In the genomic region with DNA sequence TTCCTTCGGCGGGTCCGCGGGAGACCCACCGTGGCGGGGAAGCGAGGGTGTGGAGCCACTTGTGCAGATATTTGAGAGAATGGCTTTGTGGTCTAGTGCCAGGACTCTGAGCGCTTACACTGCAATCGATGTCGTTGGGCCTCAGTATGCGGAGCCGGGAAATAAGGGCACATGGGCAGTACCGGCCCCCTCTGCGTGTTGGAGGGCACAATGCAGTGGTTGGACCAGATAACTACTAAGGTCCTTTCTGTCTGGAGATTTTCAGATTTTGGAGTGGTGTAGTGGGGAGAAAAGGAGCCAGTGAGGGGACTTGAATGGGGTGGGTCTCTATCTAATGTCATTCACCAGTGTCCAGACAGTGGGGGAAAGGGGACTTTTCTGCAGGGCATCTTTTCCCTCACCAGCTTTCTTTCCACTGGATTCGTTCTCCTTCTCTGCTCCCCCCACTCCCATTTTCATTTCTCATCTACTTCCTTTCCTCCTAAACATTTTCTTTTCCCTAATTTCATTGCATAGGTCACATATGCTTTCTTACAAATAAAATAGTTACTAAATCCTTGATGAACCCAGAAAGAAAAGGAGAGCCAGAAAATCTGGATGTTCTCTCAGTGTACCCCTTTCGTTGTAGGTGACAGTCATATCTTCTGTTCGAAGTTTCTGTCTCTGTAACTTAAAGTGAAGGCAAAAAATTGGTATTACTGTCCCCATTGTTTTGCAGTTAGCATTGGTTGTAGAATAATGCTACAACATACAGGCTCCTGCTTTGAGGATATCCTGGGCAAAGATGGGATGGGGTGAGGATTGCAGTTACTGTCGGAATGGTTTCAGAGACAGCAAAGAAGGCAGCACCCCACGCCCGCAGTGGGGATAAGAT, we compare ENCODE assay signal across 1 cellular context.
TF ChIP-seq lines count a peak whose summit lies in the region.

No MANE protein-coding gene starts in this region.

TF ChIP-seq in SK-N-SH, 30 proteins besides CTCF, POLR2A, EP300 and RAD21 (continued from another document):
- TF ChIP-seq POLR2AphosphoS5 (IDR thresholded peaks at IDR 0.05; ENCODE audit: low read depth, low read length) (no peak), MXI1 (IDR thresholded peaks at IDR 0.05; ENCODE audit: low read depth, low read length) (no peak), GABPA (IDR thresholded peaks at IDR 0.05; ENCODE audit: low read depth) (no peak), TEAD4 (IDR thresholded peaks at IDR 0.05; ENCODE audit: borderline replicate concordance, insufficient read depth) (no peak), TAF1 (IDR thresholded peaks at IDR 0.05; ENCODE audit: borderline replicate concordance, low read depth, low read length) (no peak), ZBTB33 (IDR thresholded peaks at IDR 0.05; ENCODE audit: borderline replicate concordance, low read depth) (no peak), GATA2 (CRISPR knock-in tag; IDR thresholded peaks at IDR 0.05) (no peak), EZH2phosphoT487 (IDR thresholded peaks at IDR 0.05; ENCODE audit: borderline replicate concordance, low read depth) (no peak), FOXJ3 (CRISPR knock-in tag; IDR thresholded peaks at IDR 0.05) (no peak), NFIC (IDR thresholded peaks at IDR 0.05; ENCODE audit: borderline replicate concordance) (no peak), RCOR1 (IDR thresholded peaks at IDR 0.05; ENCODE audit: low read length) (no peak)
- TF ChIP-seq, protein P1, sequence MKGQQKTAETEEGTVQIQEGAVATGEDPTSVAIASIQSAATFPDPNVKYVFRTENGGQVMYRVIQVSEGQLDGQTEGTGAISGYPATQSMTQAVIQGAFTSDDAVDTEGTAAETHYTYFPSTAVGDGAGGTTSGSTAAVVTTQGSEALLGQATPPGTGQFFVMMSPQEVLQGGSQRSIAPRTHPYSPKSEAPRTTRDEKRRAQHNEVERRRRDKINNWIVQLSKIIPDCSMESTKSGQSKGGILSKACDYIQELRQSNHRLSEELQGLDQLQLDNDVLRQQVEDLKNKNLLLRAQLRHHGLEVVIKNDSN (IDR thresholded peaks at IDR 0.05; ENCODE audit: borderline replicate concordance, low read depth): no peak
TF ChIP-seq in SK-N-SH: peak in this region for 0.
